Comparison of ENCODE assay signal across 7 cellular contexts in the genomic region with DNA sequence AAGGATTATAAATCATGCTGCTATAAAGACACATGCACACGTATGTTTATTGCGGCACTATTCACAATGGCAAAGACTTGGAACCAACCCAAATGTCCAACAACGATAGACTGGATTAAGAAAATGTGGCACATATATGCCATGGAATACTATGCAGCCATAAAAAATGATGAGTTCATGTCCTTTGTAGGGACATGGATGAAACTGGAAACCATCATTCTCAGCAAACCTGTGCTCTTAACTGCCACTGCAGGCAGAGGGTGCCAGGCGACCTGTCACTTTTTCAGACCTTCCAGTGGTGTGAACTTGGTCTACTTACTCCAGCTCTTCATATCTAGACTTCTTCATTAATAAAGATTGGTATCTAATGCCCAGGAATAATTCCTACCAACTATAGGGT. TPM values are rescaled to one million over a fixed set of nuclear protein-coding genes. Genes with fewer than 3 reads are reported as not detected.
A peak's percentile ranks its signal among the peaks of the same experiment; 100 is the strongest.
DNase-seq lines count a peak whose midpoint lies in the region; ATAC-seq and TF ChIP-seq lines count a peak whose summit lies in the region.
"Not testable (repeated sequence)": the region's sequence is repeated elsewhere in the genome, so short reads cannot be mapped to it uniquely, and the experiment has no call there.

No MANE protein-coding gene starts in this region.

- intact Hi-C loops in transverse colon (cut with DNase I; ENCODE audit: low total_unique reads), result not testable (repeated sequence)

- not testable (repeated sequence) for TF ChIP-seq CTCF in HFFc6 (IDR thresholded peaks at IDR 0.05); WI38 (IDR thresholded peaks at IDR 0.05; ENCODE audit: low read depth, low read length); chondrocyte (IDR thresholded peaks at IDR 0.05); gastroesophageal sphincter (IDR thresholded peaks at IDR 0.05); transverse colon (IDR thresholded peaks at IDR 0.05)

- in situ Hi-C loops in transverse colon (cut with MboI; ENCODE audit: low pct_ligation_motif_present in 1 of 4, low pct_unique_long_range_greater_than_20kb in 1 of 4, low sequenced_read_pairs in 3 of 4), result not testable (repeated sequence)

- H3K36me3 ChIP-seq in gastroesophageal sphincter (peaks cover 0 to 11% of the 10 kb centered on the region in 2 donors), muscle layer of colon (ENCODE audit: insufficient read depth, low read length) (peaks cover 13% of the 10 kb centered on the region), skeletal muscle satellite cell (ENCODE audit: insufficient read depth, low read length) (peaks cover 26% of the 10 kb centered on the region)
- not testable (repeated sequence) for H3K36me3 ChIP-seq in transverse colon

- not testable (repeated sequence) for H3K27me3 ChIP-seq in gastroesophageal sphincter; muscle layer of colon (ENCODE audit: control insufficient read depth in 1 of 2, insufficient read depth in 2 of 2, low read length in 2 of 2); skeletal muscle satellite cell (ENCODE audit: control insufficient read depth, insufficient read depth, low read length); transverse colon

- ATAC-seq in gastroesophageal sphincter, result not testable (repeated sequence)

- H3K9ac ChIP-seq in muscle layer of colon (ENCODE audit: low read length), result not testable (repeated sequence)
- H3K9ac ChIP-seq in skeletal muscle satellite cell (ENCODE audit: low read depth, low read length), result peak overlapping the region; percentile 86

- TF ChIP-seq EP300 in gastroesophageal sphincter (IDR thresholded peaks at IDR 0.05); transverse colon (IDR thresholded peaks at IDR 0.05; ENCODE audit: low read depth): not testable (repeated sequence)

- H3K27ac ChIP-seq in gastroesophageal sphincter (peak overlapping the region; percentile 60 to 95 (median 82)), muscle layer of colon (ENCODE audit: low read depth, low read length) (peak overlapping the region; percentile 41), transverse colon (peak overlapping the region; percentile 76 to 88 (median 83))

- H3K9me3 ChIP-seq in gastroesophageal sphincter; muscle layer of colon (ENCODE audit: low read length); skeletal muscle satellite cell (replicated peaks; ENCODE audit: low read length); transverse colon: not testable (repeated sequence)

- H3K36me3 Mint-ChIP-seq in HFFc6 (ENCODE audit: low read depth) (peaks cover 51% of the 10 kb centered on the region), chondrocyte (ENCODE audit: low read depth) (peaks cover 12% of the 10 kb centered on the region)

- not testable (repeated sequence) for TF ChIP-seq POLR2A in gastroesophageal sphincter (IDR thresholded peaks at IDR 0.05); transverse colon (IDR thresholded peaks at IDR 0.05)

- H3K4me2 ChIP-seq in skeletal muscle satellite cell (ENCODE audit: low read length), result peak overlapping the region; percentile 75

- not testable (repeated sequence) for H3K9me3 Mint-ChIP-seq in HFFc6; chondrocyte (ENCODE audit: low read depth)

- H3K4me1 ChIP-seq in gastroesophageal sphincter (peaks cover 22 to 96% (median 61%) of the 10 kb centered on the region in 3 donors), muscle layer of colon (ENCODE audit: insufficient read depth, low read length) (peaks cover 78% of the 10 kb centered on the region), skeletal muscle satellite cell (ENCODE audit: control insufficient read depth, insufficient read depth, low read length) (peaks cover 88% of the 10 kb centered on the region), transverse colon (peaks cover 47 to 76% (median 55%) of the 10 kb centered on the region in 4 donors)

- H3K4me3 ChIP-seq in WI38 (ENCODE audit: low read depth, low read length), result peak overlapping the region; percentile 34
- H3K4me3 ChIP-seq in gastroesophageal sphincter; muscle layer of colon (ENCODE audit: low read depth in 1 of 2, low read length in 2 of 2); transverse colon: not testable (repeated sequence)
- peak overlapping the region; percentile 53 for H3K4me3 ChIP-seq in skeletal muscle satellite cell (ENCODE audit: low read length)

- H3K4me3 Mint-ChIP-seq in HFFc6, result peak overlapping the region; percentile 65
- not testable (repeated sequence) for H3K4me3 Mint-ChIP-seq in chondrocyte (ENCODE audit: unreplicated experiment)

- H3K4me1 Mint-ChIP-seq in HFFc6 (ENCODE audit: low read depth) (peaks cover 91% of the 10 kb centered on the region), chondrocyte (ENCODE audit: low read depth) (peaks cover 90% of the 10 kb centered on the region)

- 100% methylated on average over 1 of the region's 4 CpGs for WGBS in gastroesophageal sphincter (ENCODE audit: low coverage in 1 of 2), 2 donors
- WGBS in transverse colon (ENCODE audit: low coverage in 1 of 2), 2 donors, result 74 to 100% methylated on average over 1 to 4 of the region's 4 CpGs

- DNase-seq in HFFc6; chondrocyte (ENCODE audit: low spot score); transverse colon: not testable (repeated sequence)

- H3K27me3 Mint-ChIP-seq in HFFc6 (ENCODE audit: insufficient read depth); chondrocyte (ENCODE audit: low read depth): not testable (repeated sequence)

- H3K27ac Mint-ChIP-seq in HFFc6, result peak overlapping the region; percentile 95
- H3K27ac Mint-ChIP-seq in chondrocyte (ENCODE audit: unreplicated experiment), result peak overlapping the region; percentile 98

RNA-seq across cellular contexts. Expression of a gene that starts 14.5 kb away (rescaled TPM):
- 100 to 1,000 TPM; 401 to 553 (median 530) TPM for total RNA-seq in HFFc6 (2021; fragmentation: NEBNext Ultra II Directional; extraction: Animal tissue kit (Norgen Biotek cat#: 25700))
- total RNA-seq in chondrocyte (291 to 526 TPM (median 524 TPM) in 3 replicates), gastroesophageal sphincter (100 to 1,000 TPM in 3 of 4 donors, 10 to 100 TPM in 1; 98.0 to 157 (median 126) TPM), transverse colon (10 to 100 TPM; 18.9 to 57.2 (median 50.2) TPM)
- total RNA-seq in skeletal muscle satellite cell (2012; rRNA removed), result 168 and 212 TPM in 2 replicates

RNA-seq across cellular contexts. Expression of a gene that starts 28.8 kb away (rescaled TPM):
- 10 to 100 TPM; 21.6 to 55.3 (median 48.1) TPM for total RNA-seq in HFFc6 (2021; fragmentation: NEBNext Ultra II Directional; extraction: Animal tissue kit (Norgen Biotek cat#: 25700))
- 7.5 to 9.3 TPM (median 8.4 TPM) in 3 replicates for total RNA-seq in chondrocyte
- total RNA-seq in gastroesophageal sphincter, result 1 to 10 TPM in 1 of 4 donors, under 1 TPM in 2, not detected in 1; 0.13 to 3.6 (median 0.35) TPM
- 21.5 and 29.3 TPM in 2 replicates for total RNA-seq in skeletal muscle satellite cell (2012; rRNA removed)
- 10 to 100 TPM in 1 of 4 donors, 1 to 10 TPM in 2, not detected in 1; 1.1 to 13.1 (median 4.3) TPM for total RNA-seq in transverse colon
